ENCODE assay signal across 26 cellular contexts in the genomic region with DNA sequence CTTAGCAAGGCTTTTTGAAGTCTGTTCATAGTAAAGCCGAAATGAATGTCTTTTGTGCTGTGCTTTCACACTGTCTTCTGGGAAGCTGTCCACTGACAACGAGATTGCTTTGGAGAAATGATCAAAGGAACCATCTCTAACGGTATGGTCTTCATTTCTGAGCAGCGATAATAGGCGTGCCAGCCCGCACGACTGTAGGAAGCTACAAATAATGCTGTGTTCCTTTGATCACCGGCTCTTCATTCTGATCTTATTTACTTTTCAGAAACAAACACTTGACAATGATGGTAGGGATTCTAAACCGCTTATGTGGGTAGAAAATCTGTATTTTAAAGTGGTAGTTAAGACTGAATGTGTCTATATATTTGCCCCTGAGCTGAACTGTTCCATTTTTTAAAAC.
A peak's percentile ranks its signal among the peaks of the same experiment; 100 is the strongest.
DNase-seq lines count a peak whose midpoint lies in the region; ATAC-seq, FAIRE-seq and TF ChIP-seq lines count a peak whose summit lies in the region.
"Had no signal": no experiment of that assay in that cellular context is flagged by ENCODE, and none has a peak within 500 bp of the region (broad histone marks: within the 10 kb centered on the region; RNA-seq: fewer than 3 reads in every experiment).

No MANE protein-coding gene starts in this region.

- BruUV-seq in HepG2 (replicated peaks; lab: Mats Ljungman, UMichigan) = no TSS peak

- no peak overlapping the region for H3K9ac ChIP-seq in HepG2 (ENCODE audit: insufficient read depth, low read depth, low read length)
- H3K9ac ChIP-seq in BLaER1 treated with 17β-estradiol and CSF1 and Interleukin-3, amounts not matched to agents 10 nM and 100 nM = peak overlapping the region in 1 of 11 experiments; percentile 6; a peak in 1 of 22 replicates

- DNase-seq in HepG2 (ENCODE audit: low spot score) (peak; percentile 57), right lobe of liver (no peak), NCI-H2029 treated with DMSO at 0.1 percent for 48 hours (lab: John Stamatoyannopoulos, UW) (peak; percentile 67), GM19240 (ENCODE audit: insufficient read length, low spot score) (no peak), SJCRH30 (no peak)
- DNase-seq in activated effector memory CD4-positive, alpha-beta T cell treated with anti-CD3 and anti-CD28 coated beads, Interleukin-2, amount 50 U/mL, for 16 hours = no peak
- DNase-seq: 8988T; ACHN; BE2C; C1 segment of cervical spinal cord; CD4-positive, alpha-beta memory T cell; CD4-positive, CD25-positive, alpha-beta regulatory T cell; CD8-positive, alpha-beta memory T cell; COR-L47; DMS 273 treated with DMSO at 0.1 percent for 48 hours; DMS153; DMS53; DMS79; DND-41; EL; GDM1 had no signal

- H3K36me3 ChIP-seq in HepG2 (replicated peaks in 1 of 2; ENCODE audit: control insufficient read depth in 1 of 2, insufficient read depth in 2 of 2, low read length in 2 of 2) = no peaks in the 10 kb centered on the region
- no peaks in the 10 kb centered on the region for H3K36me3 ChIP-seq in right lobe of liver
- no peaks in the 10 kb centered on the region for H3K36me3 ChIP-seq in BLaER1 treated with 17β-estradiol and CSF1 and Interleukin-3, amounts not matched to agents 10 nM and 100 nM
- H3K36me3 ChIP-seq in SJCRH30 = no peaks in the 10 kb centered on the region
- H3K36me3 ChIP-seq: BE2C had no signal

- TF ChIP-seq POLR2A in HepG2 (IDR thresholded peaks at IDR 0.05; ENCODE audit: insufficient read depth in 1 of 2, low read depth in 2 of 2, low read length in 2 of 2) = no peak
- TF ChIP-seq POLR2A in right lobe of liver (IDR thresholded peaks at IDR 0.05) = no peak

- TF ChIP-seq CTCF in HepG2 (CRISPR knock-in tag; IDR thresholded peaks at IDR 0.05) = no peak
- TF ChIP-seq CTCF in right lobe of liver (IDR thresholded peaks at IDR 0.05) = no peak

- peak overlapping the region; percentile 59 for H3K4me2 ChIP-seq in HepG2 (ENCODE audit: low read depth, low read length)
- peak overlapping the region in 9 of 11 experiments; percentile 25 to 79 (median 69); a peak in 17 of 22 replicates for H3K4me2 ChIP-seq in BLaER1 treated with 17β-estradiol and CSF1 and Interleukin-3, amounts not matched to agents 10 nM and 100 nM

- peak overlapping the region; percentile 34 for H2AFZ ChIP-seq in HepG2 (ENCODE audit: low read length)

- intact Hi-C loops in HepG2 (cut with micrococcal nuclease; ENCODE audit: unreplicated experiment) (no loop called here), right lobe of liver (cut with DNase I) (no loop called here)

- ATAC-seq in HepG2 = no peak; the same call in 2 of the 3 replicates
- no peak for ATAC-seq in right lobe of liver
- ATAC-seq: GM12878 had no signal

- H3K4me1 ChIP-seq in HepG2 (ENCODE audit: insufficient read depth, low read length) (peaks cover 36% of the 10 kb centered on the region), right lobe of liver (no peaks in the 10 kb centered on the region), SJCRH30 (no peaks in the 10 kb centered on the region)
- H3K4me1 ChIP-seq in BLaER1 treated with 17β-estradiol and CSF1 and Interleukin-3, amounts not matched to agents 10 nM and 100 nM = peaks cover 0 to 62% (median 39%) of the 10 kb centered on the region in 10 experiments; a peak in 13 of 20 replicates
- H3K4me1 ChIP-seq: BE2C had no signal

- no peak for FAIRE-seq in HepG2 (lab: Jason Lieb, UNC)
- FAIRE-seq: A204.1, GM12878, GM12892, GM18507 had no signal

- CTCF ChIA-PET in HepG2 (lab: Yijun Ruan, JAX; ENCODE audit: low intra/inter-chr PET ratio, low total read pairs) = no interaction called here

- H3K4me3 ChIP-seq in HepG2 (replicated peaks in 1 of 3; ENCODE audit: insufficient read depth in 1 of 3, low read depth in 2 of 3, low read length in 3 of 3) (no peak overlapping the region), right lobe of liver (no peak overlapping the region), SJCRH30 (no peak overlapping the region)
- no peak overlapping the region; a peak in 1 of 20 replicates for H3K4me3 ChIP-seq in BLaER1 treated with 17β-estradiol and CSF1 and Interleukin-3, amounts not matched to agents 10 nM and 100 nM
- H3K4me3 ChIP-seq: GM12878 had no signal

- TF ChIP-seq EP300 in HepG2 (IDR thresholded peaks at IDR 0.05; ENCODE audit: low read depth in 2 of 2, low read length in 2 of 2) (peak in 1 of 2 experiments; percentile 60; a peak in 1 of 4 replicates), HepG2 (CRISPR knock-in tag; IDR thresholded peaks at IDR 0.05; ENCODE audit: borderline replicate concordance) (peak; percentile 55; the same call in 1 of the 2 replicates)

- H3K9me3 ChIP-seq in HepG2 (ENCODE audit: low read length) (no peaks in the 10 kb centered on the region), right lobe of liver (no peaks in the 10 kb centered on the region), SJCRH30 (replicated peaks) (no peaks in the 10 kb centered on the region)
- peaks cover 10 to 17% (median 16%) of the 10 kb centered on the region in 11 experiments for H3K9me3 ChIP-seq in BLaER1 treated with 17β-estradiol and CSF1 and Interleukin-3, amounts not matched to agents 10 nM and 100 nM (replicated peaks in 1 of 11)
- H3K9me3 ChIP-seq: BE2C had no signal

- no peak for TF ChIP-seq RAD21 in HepG2 (CRISPR knock-in tag; IDR thresholded peaks at IDR 0.05)

- no peak overlapping the region for H3K27ac ChIP-seq in HepG2 (ENCODE audit: extremely low read length, insufficient read depth, low read length)
- no peak overlapping the region for H3K27ac ChIP-seq in right lobe of liver
- H3K27ac ChIP-seq in BLaER1 treated with 17β-estradiol and CSF1 and Interleukin-3, amounts not matched to agents 10 nM and 100 nM = no peak overlapping the region
- no peak overlapping the region for H3K27ac ChIP-seq in SJCRH30

- POLR2A ChIA-PET in HepG2 (lab: Yijun Ruan, JAX) = no interaction called here

- no peaks in the 10 kb centered on the region for H4K20me1 ChIP-seq in HepG2 (ENCODE audit: insufficient read depth, low read length)
- H4K20me1 ChIP-seq in BLaER1 treated with 17β-estradiol and CSF1 and Interleukin-3, amounts not matched to agents 10 nM and 100 nM = no peaks in the 10 kb centered on the region

- WGBS in HepG2 (ENCODE audit: low lambda C conversion rate) = 21% methylated on average over 9 of the region's 9 CpGs
- WGBS in right lobe of liver (ENCODE audit: insufficient coverage, low coverage, low lambda C conversion rate, missing lambda C conversion rate) = 80% methylated on average over 9 of the region's 9 CpGs

- H3K27me3 ChIP-seq in HepG2 (ENCODE audit: control insufficient read depth in 1 of 2, insufficient read depth in 2 of 2, low read length in 2 of 2) (no peaks in the 10 kb centered on the region), right lobe of liver (no peaks in the 10 kb centered on the region), SJCRH30 (no peaks in the 10 kb centered on the region)
- H3K27me3 ChIP-seq in BLaER1 treated with 17β-estradiol and CSF1 and Interleukin-3, amounts not matched to agents 10 nM and 100 nM = peaks cover 0 to 11% (median 0%) of the 10 kb centered on the region in 11 experiments; a peak in 3 of 22 replicates

- in situ Hi-C loops in HepG2 (cut with HindIII; ENCODE audit: extremely low pct_ligation_motif_present, low pct_unique_long_range_greater_than_20kb) = no loop called here

- H3K79me2 ChIP-seq in HepG2 (ENCODE audit: insufficient read depth, low read length) = no peaks in the 10 kb centered on the region

TF ChIP-seq in HepG2, 621 proteins besides CTCF, POLR2A, EP300 and RAD21 (continues in another document):
- TF ChIP-seq U2AF2 (IDR thresholded peaks at IDR 0.05; ENCODE audit: low read depth, low read length) (no peak), RELA (CRISPR knock-in tag; IDR thresholded peaks at IDR 0.05) (no peak), TCF7 (IDR thresholded peaks at IDR 0.05; ENCODE audit: low read depth) (peak; percentile 86), NCOA2 (CRISPR knock-in tag; IDR thresholded peaks at IDR 0.05) (peak; percentile 42; the same call in 1 of the 2 replicates), ASH2L (IDR thresholded peaks at IDR 0.05; ENCODE audit: insufficient read length, low read depth, low read length) (peak; percentile 31), POLR2AphosphoS5 (IDR thresholded peaks at IDR 0.05; ENCODE audit: low read depth, low read length) (no peak), SAP130 (CRISPR knock-in tag; IDR thresholded peaks at IDR 0.05; ENCODE audit: low read depth) (peak; percentile 14; the same call in 1 of the 2 replicates), HNRNPUL1 (IDR thresholded peaks at IDR 0.05; ENCODE audit: low read depth, low read length) (no peak), SCMH1 (CRISPR knock-in tag; IDR thresholded peaks at IDR 0.05; ENCODE audit: borderline replicate concordance) (no peak)
- TF ChIP-seq, protein P1, sequence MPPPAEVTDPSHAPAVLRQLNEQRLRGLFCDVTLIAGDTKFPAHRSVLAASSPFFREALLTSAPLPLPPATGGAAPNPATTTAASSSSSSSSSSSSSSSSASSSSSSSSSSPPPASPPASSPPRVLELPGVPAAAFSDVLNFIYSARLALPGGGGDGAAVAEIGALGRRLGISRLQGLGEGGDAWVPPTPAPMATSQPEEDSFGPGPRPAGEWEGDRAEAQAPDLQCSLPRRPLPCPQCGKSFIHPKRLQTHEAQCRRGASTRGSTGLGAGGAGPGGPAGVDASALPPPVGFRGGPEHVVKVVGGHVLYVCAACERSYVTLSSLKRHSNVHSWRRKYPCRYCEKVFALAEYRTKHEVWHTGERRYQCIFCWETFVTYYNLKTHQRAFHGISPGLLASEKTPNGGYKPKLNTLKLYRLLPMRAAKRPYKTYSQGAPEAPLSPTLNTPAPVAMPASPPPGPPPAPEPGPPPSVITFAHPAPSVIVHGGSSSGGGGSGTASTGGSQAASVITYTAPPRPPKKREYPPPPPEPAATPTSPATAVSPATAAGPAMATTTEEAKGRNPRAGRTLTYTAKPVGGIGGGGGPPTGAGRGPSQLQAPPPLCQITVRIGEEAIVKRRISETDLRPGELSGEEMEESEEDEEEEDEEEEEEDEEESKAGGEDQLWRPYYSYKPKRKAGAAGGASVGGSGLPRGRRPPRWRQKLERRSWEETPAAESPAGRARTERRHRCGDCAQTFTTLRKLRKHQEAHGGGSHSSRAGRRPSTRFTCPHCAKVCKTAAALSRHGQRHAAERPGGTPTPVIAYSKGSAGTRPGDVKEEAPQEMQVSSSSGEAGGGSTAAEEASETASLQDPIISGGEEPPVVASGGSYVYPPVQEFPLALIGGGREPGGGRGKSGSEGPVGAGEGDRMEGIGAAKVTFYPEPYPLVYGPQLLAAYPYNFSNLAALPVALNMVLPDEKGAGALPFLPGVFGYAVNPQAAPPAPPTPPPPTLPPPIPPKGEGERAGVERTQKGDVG (CRISPR knock-in tag; IDR thresholded peaks at IDR 0.05; ENCODE audit: borderline replicate concordance) = no peak

Comparison
In these comparisons a context has a peak if more than half of its experiments do, and no peak if none do; other contexts are left out.
1. DNase-seq: peak in HepG2 (single experiment) and NCI-H2029 treated with DMSO at 0.1 percent for 48 hours (single experiment); none in right lobe of liver (0 of 3), GM19240 (single experiment), activated effector memory CD4-positive, alpha-beta T cell treated with anti-CD3 and anti-CD28 coated beads, Interleukin-2, amount 50 U/mL, for 16 hours (single experiment) and SJCRH30 (0 of 2).